ENCODE assay signal across 8 cellular contexts in the genomic region with DNA sequence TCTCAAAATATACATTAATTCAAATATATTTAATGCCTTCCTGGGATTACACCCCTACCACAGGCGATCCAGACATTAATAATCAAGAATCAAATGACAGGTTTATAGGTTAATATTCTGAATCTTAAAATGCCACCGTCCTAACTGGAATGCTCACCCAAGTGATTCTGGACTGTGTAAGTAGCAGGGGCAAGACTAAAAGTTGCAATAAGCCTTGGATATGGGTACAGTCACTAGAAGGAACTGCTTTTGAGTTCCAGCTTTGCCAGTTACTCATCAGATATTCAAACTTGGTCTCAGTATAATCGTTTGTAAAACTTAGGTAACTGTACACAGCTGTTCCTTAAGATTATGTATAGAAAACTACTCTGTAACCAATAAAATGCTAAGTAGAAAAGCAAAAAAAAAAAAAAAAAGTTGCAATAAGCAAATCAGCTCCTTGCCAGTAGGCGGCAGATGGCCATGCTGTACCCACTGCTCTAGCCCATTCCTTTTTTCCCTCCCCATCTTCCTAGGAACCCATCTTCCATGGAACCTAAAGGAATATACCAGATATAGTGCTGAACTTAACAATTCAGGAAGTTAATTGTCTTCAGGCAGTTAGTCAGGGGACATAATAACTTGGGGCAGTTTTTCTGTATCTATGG. TPM values are rescaled to one million over a fixed set of nuclear protein-coding genes. Genes with fewer than 3 reads are reported as not detected.
DNase-seq lines count a peak whose midpoint lies in the region; ATAC-seq and TF ChIP-seq lines count a peak whose summit lies in the region.

No MANE protein-coding gene starts in this region.

- H3K36me3 ChIP-seq in SK-N-SH (replicated peaks in 1 of 2; ENCODE audit: control insufficient read depth in 1 of 2, insufficient read depth in 2 of 2, low read length in 1 of 2), result peaks cover 6 to 36% of the 10 kb centered on the region in 2 experiments

- 76% methylated on average over 4 of the region's 4 CpGs for WGBS in SK-N-SH (ENCODE audit: low lambda C conversion rate)

- peak; percentile 31 for DNase-seq in Caki2 (ENCODE audit: low read depth)
- DNase-seq in HEK293T (ENCODE audit: extremely low spot score), result peak; percentile 68
- DNase-seq in SK-N-SH, result peak; percentile 22
- DNase-seq in glomerular visceral epithelial cell (ENCODE audit: extremely low spot score), result peak; percentile 20
- DNase-seq in stimulated activated CD4-positive, alpha-beta T cell treated with anti-CD3 and anti-CD28 coated beads, Interleukin-2, amount 100 ng/mL, for 48 hours, result no peak
- DNase-seq in activated T-cell treated with anti-CD3 and anti-CD28 coated beads for 4 hours, result no peak

- POLR2A ChIA-PET in HEK293T (lab: Yijun Ruan, JAX) (interaction anchor here (1.1 to 2.9 kb wide), 3 partner anchors 11 to 42 kb away, joined by 5 to 19 read pairs (median 6); a partner anchor contains a TSS), SK-N-SH (lab: Yijun Ruan, JAX) (interaction anchor here (0.8 kb wide), 1 partner anchor 34 kb away, joined by 3 read pairs; no protein-coding TSS in a partner anchor)

- H3K4me3 ChIP-seq in SK-N-SH (ENCODE audit: low read depth in 2 of 2, low read length in 1 of 2), result no peak overlapping the region

- 0 out of 2 replicates have a peak, but pooled peaks have one; percentile 8 for TF ChIP-seq RAD21 in SK-N-SH (IDR thresholded peaks at IDR 0.05; ENCODE audit: low read length)

- peak; percentile 59 for TF ChIP-seq CTCF in SK-N-SH (IDR thresholded peaks at IDR 0.05)

- CTCF ChIA-PET in HEK293T (lab: Yijun Ruan, JAX), result interaction anchor here (0.6 to 1.6 kb wide), 4 partner anchors 11 to 350 kb away, joined by 3 to 11 read pairs (median 6); a partner anchor contains a TSS
- CTCF ChIA-PET in SK-N-SH (lab: Yijun Ruan, JAX), result interaction anchor here (0.8 to 2.3 kb wide), 3 partner anchors 11 to 52 kb away, joined by 3 to 5 read pairs (median 3); a partner anchor contains a TSS

- no peak overlapping the region for H3K4me2 ChIP-seq in SK-N-SH

- in situ Hi-C loops in Caki2 (cut with HindIII; ENCODE audit: low pct_unique_long_range_greater_than_20kb, low sequenced_read_pairs), result no loop called here

- H3K79me2 ChIP-seq in SK-N-SH (ENCODE audit: insufficient read depth), result peaks cover 86% of the 10 kb centered on the region

- TF ChIP-seq EP300 in SK-N-SH (IDR thresholded peaks at IDR 0.05; ENCODE audit: borderline replicate concordance in 1 of 2, low read depth in 1 of 2, low read length in 1 of 2), result no peak

- H3K27ac ChIP-seq in SK-N-SH (ENCODE audit: low read depth in 2 of 2, low read length in 1 of 2), result no peak overlapping the region

- ATAC-seq in HG03442 (IDR thresholded peaks at IDR 0.05; ENCODE audit: unreplicated experiment), result no peak
- no peak for ATAC-seq in GM18861 (IDR thresholded peaks at IDR 0.05; ENCODE audit: unreplicated experiment)

- H4K20me1 ChIP-seq in SK-N-SH (ENCODE audit: insufficient read depth), result peaks cover 35% of the 10 kb centered on the region

- H2AFZ ChIP-seq in SK-N-SH (ENCODE audit: low read depth), result no peak overlapping the region

- peaks cover 4% of the 10 kb centered on the region for H3F3A ChIP-seq in SK-N-SH (replicated peaks; ENCODE audit: insufficient read depth)

- no peaks in the 10 kb centered on the region for H3K9me3 ChIP-seq in SK-N-SH

- no peak overlapping the region for H3K9ac ChIP-seq in SK-N-SH

- peaks cover 4 to 6% of the 10 kb centered on the region in 2 experiments; a peak in 3 of 4 replicates for H3K4me1 ChIP-seq in SK-N-SH (ENCODE audit: control insufficient read depth in 1 of 2, insufficient read depth in 2 of 2, low read depth in 1 of 2, low read length in 1 of 2)

- no peaks in the 10 kb centered on the region for H3K27me3 ChIP-seq in SK-N-SH (ENCODE audit: insufficient read depth)

- no peaks in the 10 kb centered on the region for H3K9me2 ChIP-seq in SK-N-SH

TF ChIP-seq in HEK293T, 16 proteins besides CTCF, POLR2A, EP300 and RAD21:
- TF ChIP-seq ZNF384 (IDR thresholded peaks at IDR 0.05) (peak; percentile 99), FOXM1 (IDR thresholded peaks at IDR 0.05; ENCODE audit: borderline replicate concordance) (no peak), SUZ12 (IDR thresholded peaks at IDR 0.05) (no peak), ELF4 (IDR thresholded peaks at IDR 0.05) (no peak)

TF ChIP-seq in SK-N-SH, 30 proteins besides CTCF, POLR2A, EP300 and RAD21:
- no peak for TF ChIP-seq TCF12 (IDR thresholded peaks at IDR 0.05)
- TF ChIP-seq RCOR1 (IDR thresholded peaks at IDR 0.05; ENCODE audit: low read length), result no peak

RNA-seq across cellular contexts. Expression of a gene that starts 10.5 kb away (rescaled TPM):
- 41.8 and 80.2 TPM in 2 replicates for total RNA-seq in Caki2 (2014; rRNA removed; shearing (Covaris generic); ENCODE audit: low replicate concordance)
- 6.4 and 10.6 TPM in 2 replicates for polyA plus RNA-seq in SK-N-SH (2012; rRNA removed)
- 9.4 and 9.6 TPM in 2 replicates for polyA plus RNA-seq in SK-N-SH (2012; cell fraction: cytosol; rRNA removed)
- polyA plus RNA-seq in SK-N-SH (2012; cell fraction: nucleus; rRNA removed), result 8.7 and 10.3 TPM in 2 replicates

RNA-seq across cellular contexts. Expression of a gene that starts 10.7 kb away (rescaled TPM):
- 27.9 and 57.9 TPM in 2 replicates for total RNA-seq in Caki2 (2014; rRNA removed; shearing (Covaris generic); ENCODE audit: low replicate concordance)
- 14.9 and 15.7 TPM in 2 replicates for polyA plus RNA-seq in SK-N-SH (2012; rRNA removed)
- polyA plus RNA-seq in SK-N-SH (2012; cell fraction: cytosol; rRNA removed), result 20.3 and 28.4 TPM in 2 replicates
- polyA plus RNA-seq in SK-N-SH (2012; cell fraction: nucleus; rRNA removed), result 15.7 and 19.3 TPM in 2 replicates

RNA-seq across cellular contexts. Expression of a gene that starts 35.3 kb away (rescaled TPM):
- 25.5 and 27.2 TPM in 2 replicates for total RNA-seq in Caki2 (2014; rRNA removed; shearing (Covaris generic); ENCODE audit: low replicate concordance)
- polyA plus RNA-seq in SK-N-SH (2012; rRNA removed), result 9.4 and 12.8 TPM in 2 replicates
- 13.4 and 23.8 TPM in 2 replicates for polyA plus RNA-seq in SK-N-SH (2012; cell fraction: cytosol; rRNA removed)
- polyA plus RNA-seq in SK-N-SH (2012; cell fraction: nucleus; rRNA removed), result 2.5 and 4.6 TPM in 2 replicates

RNA-seq across cellular contexts. Expression of a gene that starts 52.0 kb away (rescaled TPM):
- total RNA-seq in Caki2 (2014; rRNA removed; shearing (Covaris generic); ENCODE audit: low replicate concordance), result 10.3 and 17.1 TPM in 2 replicates
- 13.4 and 17.3 TPM in 2 replicates for polyA plus RNA-seq in SK-N-SH (2012; rRNA removed)
- 20.4 and 27.5 TPM in 2 replicates for polyA plus RNA-seq in SK-N-SH (2012; cell fraction: cytosol; rRNA removed)
- polyA plus RNA-seq in SK-N-SH (2012; cell fraction: nucleus; rRNA removed), result 6.4 and 7.7 TPM in 2 replicates

Comparison
In these comparisons a context has a peak if more than half of its experiments do, and no peak if none do; other contexts are left out.
1. DNase-seq: peak in Caki2 (single experiment), HEK293T (single experiment), SK-N-SH (single experiment) and glomerular visceral epithelial cell (single experiment); none in stimulated activated CD4-positive, alpha-beta T cell treated with anti-CD3 and anti-CD28 coated beads, Interleukin-2, amount 100 ng/mL, for 48 hours (0 of 2) and activated T-cell treated with anti-CD3 and anti-CD28 coated beads for 4 hours (single experiment).